ENCODE assay signal across 2 cellular contexts in genomic region chr7:5408777-5409176, GRCh38.
TF ChIP-seq lines count a peak whose summit lies in the region.

No MANE protein-coding gene starts in this region.

TF ChIP-seq in IMR-90, 13 proteins besides CTCF, POLR2A, EP300 and RAD21:
- TF ChIP-seq MAFK (IDR thresholded peaks at IDR 0.05; ENCODE audit: low read depth, low read length) (peak; percentile 52; the same call in 1 of the 2 replicates), MAZ (IDR thresholded peaks at IDR 0.05; ENCODE audit: borderline replicate concordance, low read depth, low read length) (no peak)
TF ChIP-seq in IMR-90: peak in this region for 1.

TF ChIP-seq in endothelial cell of umbilical vein, 7 proteins besides CTCF, POLR2A, EP300 and RAD21:
- TF ChIP-seq MAX (IDR thresholded peaks at IDR 0.05; ENCODE audit: insufficient read depth, insufficient read length) (no peak), FOS (IDR thresholded peaks at IDR 0.05; ENCODE audit: borderline replicate concordance, insufficient read depth, low read length) (peak; percentile 47)
TF ChIP-seq in endothelial cell of umbilical vein: peak in this region for 1.
